8 cellular contexts compared by ENCODE assay signal in the genomic region with DNA sequence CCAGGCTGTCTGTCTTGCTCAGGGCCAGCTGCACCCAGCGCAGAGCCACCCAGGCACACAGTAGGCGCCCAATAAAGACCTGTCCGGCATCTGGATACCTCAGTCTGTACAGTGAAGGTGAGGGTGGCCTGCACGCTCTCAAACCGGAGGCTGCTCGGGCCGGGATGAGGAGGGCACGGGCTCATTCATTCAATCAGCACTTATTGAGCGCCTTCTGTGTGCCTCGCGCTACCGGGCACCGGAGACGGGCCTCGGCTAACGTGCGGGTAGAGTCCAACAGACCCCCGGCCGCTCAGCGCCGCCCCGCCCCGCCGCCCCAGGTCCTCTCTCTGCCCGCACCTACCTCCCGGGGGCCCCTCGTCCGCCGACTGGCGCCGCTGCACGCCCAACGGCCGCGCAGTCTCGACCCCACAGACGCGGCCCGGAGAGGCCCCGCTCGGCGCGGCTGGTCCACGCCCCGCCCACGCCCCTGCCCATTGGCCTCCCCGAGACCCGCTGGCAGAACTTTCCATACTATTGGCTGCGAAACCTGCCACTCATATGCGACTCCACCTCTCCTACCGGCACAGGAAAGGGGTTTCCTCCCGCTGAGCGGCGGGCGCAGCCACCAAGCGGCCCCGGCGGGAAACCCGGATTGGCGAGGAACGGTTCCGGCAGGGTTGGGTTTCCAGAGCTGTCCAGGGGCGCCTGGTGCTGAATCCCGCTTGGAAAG. TPM values are rescaled to one million over a fixed set of nuclear protein-coding genes. Genes with fewer than 3 reads are reported as not detected.
DNase-seq lines count a peak whose midpoint lies in the region; ATAC-seq lines count a peak whose summit lies in the region.

Gene SLC39A3, minus strand, starts transcription at position 416 of the 712 bp plus-strand sequence. CDS start 2,760 bp downstream, outside the sequence.

- peak within 1 kb of the TSS; percentile 89 to 94 (median 94) for H3K27ac Mint-ChIP-seq in IgD-negative memory B cell

- ATAC-seq in GM21528 (IDR thresholded peaks at IDR 0.05; ENCODE audit: low FRiP score, unreplicated experiment) = peak; percentile 90

- peak within 1 kb of the TSS; percentile 85 to 97 (median 90) for H3K4me3 Mint-ChIP-seq in IgD-negative memory B cell

- DNase-seq in DMS 273 (lab: John Stamatoyannopoulos, UW; ENCODE audit: unreplicated experiment) (peak; percentile 99), OCI-M1 (lab: John Stamatoyannopoulos, UW) (peak; percentile 96), activated T-cell treated with anti-CD3 and anti-CD28 coated beads for 1 hour (ENCODE audit: low read depth) (peak; percentile 99), epidermal melanocyte (ENCODE audit: insufficient read length, low spot score) (peak; percentile 100), middle frontal gyrus (ENCODE audit: extremely low spot score, low spot score) (peak; percentile 98)
- DNase-seq in stimulated activated CD8-positive, alpha-beta memory T cell treated with anti-CD3 and anti-CD28 coated beads, Interleukin-2, amount 100 ng/mL, for 1 hour (ENCODE audit: low read depth in 2 of 2) = peak; percentile 98

- peaks cover 10 to 22% (median 18%) of the 10 kb centered on the region in 3 donors for H3K4me1 Mint-ChIP-seq in IgD-negative memory B cell

- H3K27me3 Mint-ChIP-seq in IgD-negative memory B cell = peaks cover 3% of the 10 kb centered on the region

- peaks cover 4% of the 10 kb centered on the region for H3K36me3 Mint-ChIP-seq in IgD-negative memory B cell

- no peaks in the 10 kb centered on the region for H3K9me3 Mint-ChIP-seq in IgD-negative memory B cell

RNA-seq across cellular contexts. Expression of gene SLC39A3, which starts in this region (rescaled TPM):
- 86.9 TPM for polyA plus RNA-seq in IgD-negative memory B cell

Comparison
In these comparisons a context has a peak if more than half of its experiments do, and no peak if none do; other contexts are left out.
1. Peak in every context shown above with its lines: DNase-seq and ATAC-seq.